Comparison of ENCODE assay signal across 15 cellular contexts in the genomic region with DNA sequence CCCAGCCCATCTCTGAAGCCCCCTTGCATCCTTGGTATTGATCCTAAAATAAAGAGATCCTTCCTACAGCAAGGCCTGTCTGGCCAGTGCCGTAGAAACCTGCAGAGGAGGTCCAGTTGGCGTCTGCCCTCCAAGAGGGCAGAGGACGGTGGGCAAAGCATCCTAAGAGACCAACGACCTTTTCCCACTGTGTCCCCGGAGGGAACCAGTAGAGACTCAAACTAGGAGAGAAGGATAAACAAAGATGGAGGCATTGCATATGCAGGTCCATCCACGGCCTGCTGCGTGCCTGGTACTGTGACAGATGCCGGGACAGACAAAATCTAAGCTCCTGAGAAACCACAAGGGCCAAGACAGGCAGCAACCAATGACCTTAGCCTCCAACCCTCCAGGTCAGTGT. TPM values are rescaled to one million over a fixed set of nuclear protein-coding genes. Genes with fewer than 3 reads are reported as not detected.
A peak's percentile ranks its signal among the peaks of the same experiment; 100 is the strongest.
DNase-seq lines count a peak whose midpoint lies in the region.
"Had no signal": no experiment of that assay in that cellular context is flagged by ENCODE, and none has a peak within 500 bp of the region (broad histone marks: within the 10 kb centered on the region; RNA-seq: fewer than 3 reads in every experiment).

No MANE protein-coding gene starts in this region.

- peak; percentile 35 for DNase-seq in activated CD8-positive, alpha-beta memory T cell treated with anti-CD3 and anti-CD28 coated beads for 24 hours
- DNase-seq in activated CD8-positive, alpha-beta memory T cell treated with anti-CD3 and anti-CD28 coated beads, Interleukin-2, amount 50 U/mL, for 4 hours: no peak
- peak; percentile 62 for DNase-seq in mesenteric fat pad (ENCODE audit: low spot score)
- no peak for DNase-seq in NCI-H446 treated with DMSO at 0.1 percent for 48 hours (lab: John Stamatoyannopoulos, UW)
- DNase-seq in HPDE6-E6E7 (ENCODE audit: extremely low spot score): no peak
- DNase-seq in T-helper 2 cell: no peak
- DNase-seq: activated CD4-positive, alpha-beta T cell treated with anti-CD3 and anti-CD28 coated beads for 36 hours; activated naive CD8-positive, alpha-beta T cell treated with anti-CD3 and anti-CD28 coated beads, Interleukin-2, amount 10 ng/mL, durations not matched to agents 7 days and 5 days; CD4-positive, alpha-beta memory T cell; NCI-H2029 treated with DMSO at 0.1 percent for 48 hours; NCI-H748 treated with DMSO at 0.1 percent for 48 hours; posterior cingulate gyrus had no signal

- peak overlapping the region; percentile 21 for H3K27ac ChIP-seq in cingulate gyrus (ENCODE audit: low read depth, low read length)
- peak overlapping the region; percentile 38 for H3K27ac ChIP-seq in temporal lobe (ENCODE audit: low read depth, low read length)
- H3K27ac ChIP-seq: 22Rv1 had no signal

RNA-seq across cellular contexts. Expression of a gene that starts 3.8 kb away (rescaled TPM):
- total RNA-seq in mesenteric fat pad (44.3 TPM), temporal lobe (9.3 TPM)

RNA-seq across cellular contexts. Expression of a gene that starts 18.5 kb away (rescaled TPM):
- total RNA-seq in mesenteric fat pad (3.0 TPM), temporal lobe (4.7 TPM)

Comparison
In these comparisons a context has a peak if more than half of its experiments do, and no peak if none do; other contexts are left out.
1. DNase-seq: peak in activated CD8-positive, alpha-beta memory T cell treated with anti-CD3 and anti-CD28 coated beads for 24 hours (single experiment) and mesenteric fat pad (single experiment); none in activated CD8-positive, alpha-beta memory T cell treated with anti-CD3 and anti-CD28 coated beads, Interleukin-2, amount 50 U/mL, for 4 hours (single experiment), NCI-H446 treated with DMSO at 0.1 percent for 48 hours (single experiment), HPDE6-E6E7 (single experiment) and T-helper 2 cell (0 of 5).